ENCODE assay signal across 12 cellular contexts in the genomic region with DNA sequence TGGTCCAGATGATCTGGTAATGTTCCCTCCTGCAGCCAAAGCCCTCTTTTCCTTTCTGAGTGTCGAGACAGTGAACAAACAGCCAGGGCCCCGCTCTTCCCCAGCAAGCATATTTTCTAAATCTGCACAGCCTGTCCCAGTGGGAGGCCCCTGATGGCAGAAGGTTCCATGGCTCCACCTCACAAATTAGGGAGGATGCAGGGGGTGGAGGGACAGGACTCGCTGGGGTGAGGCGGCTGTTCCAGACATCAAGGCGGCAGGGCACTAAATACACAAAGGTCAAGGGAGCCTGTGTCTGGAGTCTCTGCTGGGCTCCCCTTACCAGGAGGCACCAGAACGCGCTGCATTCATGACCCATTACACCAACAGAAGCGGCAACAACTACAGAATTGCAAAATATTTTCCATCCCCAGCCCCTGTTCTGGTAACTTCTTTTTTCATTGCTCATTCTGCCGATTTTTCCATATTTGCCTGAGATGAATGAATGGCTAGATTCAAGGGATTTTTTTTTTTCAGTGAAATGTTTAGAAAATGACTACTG. TPM values are rescaled to one million over a fixed set of nuclear protein-coding genes. Genes with fewer than 3 reads are reported as not detected.
DNase-seq lines count a peak whose midpoint lies in the region; ATAC-seq and TF ChIP-seq lines count a peak whose summit lies in the region.
"Had no signal": no experiment of that assay in that cellular context is flagged by ENCODE, and none has a peak within 500 bp of the region (broad histone marks: within the 10 kb centered on the region; RNA-seq: fewer than 3 reads in every experiment).

No MANE protein-coding gene starts in this region.

- H3K27me3 ChIP-seq in GM23338 (ENCODE audit: insufficient read depth) = no peaks in the 10 kb centered on the region
- peaks cover 34% of the 10 kb centered on the region for H3K27me3 ChIP-seq in HAP-1 (ENCODE audit: low read depth)

- H3K9me2 ChIP-seq in GM23338 (ENCODE audit: insufficient read depth) = no peaks in the 10 kb centered on the region

- H3K36me3 ChIP-seq in GM23338 (ENCODE audit: insufficient read depth) (no peaks in the 10 kb centered on the region), SK-N-MC (ENCODE audit: insufficient read depth, low read length) (no peaks in the 10 kb centered on the region), HAP-1 (replicated peaks) (no peaks in the 10 kb centered on the region)

- no peak overlapping the region for H3K9ac ChIP-seq in SK-N-MC (ENCODE audit: insufficient read length)
- H3K9ac ChIP-seq: parathyroid adenoma had no signal

- H3K4me1 Mint-ChIP-seq in GM23338 = peaks cover 15% of the 10 kb centered on the region
- H3K4me1 Mint-ChIP-seq: central memory CD8-positive, alpha-beta T cell had no signal

- no peaks in the 10 kb centered on the region for H4K20me1 ChIP-seq in GM23338 (replicated peaks; ENCODE audit: insufficient read depth)

- no peak for TF ChIP-seq CTCF in GM23338 (conservative IDR thresholded peaks at IDR 0.05; ENCODE audit: low read depth in 2 of 2)

- DNase-seq in GM23338 (ENCODE audit: low spot score) (peak; percentile 24), SK-N-MC (ENCODE audit: low read depth, low spot score) (no peak), islet precursor cell (peak; percentile 92), stromal cell of bone marrow (ENCODE audit: low read depth) (peak; percentile 33), dedifferentiated amniotic fluid mesenchymal stem cell (ENCODE audit: extremely low spot score) (no peak), AG08396 (ENCODE audit: low spot score) (no peak), superior temporal gyrus (ENCODE audit: extremely low spot score) (no peak), HAP-1 (ENCODE audit: low spot score in 2 of 2) (no peak)
- DNase-seq: activated T-cell treated with anti-CD3 and anti-CD28 coated beads, Interleukin-2, amount 50 U/mL, for 48 hours; hypothalamus had no signal

- no peak overlapping the region for H3K4me2 ChIP-seq in GM23338

- H3K4me1 ChIP-seq in GM23338 (ENCODE audit: insufficient read depth) (peaks cover 13% of the 10 kb centered on the region), HAP-1 (no peaks in the 10 kb centered on the region)
- H3K4me1 ChIP-seq: parathyroid adenoma had no signal

- H3K9me3 ChIP-seq in SK-N-MC (ENCODE audit: low read depth, low read length) (no peaks in the 10 kb centered on the region), HAP-1 (no peaks in the 10 kb centered on the region)

- no peak overlapping the region for H3K27ac ChIP-seq in GM23338 (ENCODE audit: low read depth)
- H3K27ac ChIP-seq in SK-N-MC = no peak overlapping the region; the same call in 1 of the 2 replicates
- H3K27ac ChIP-seq: parathyroid adenoma had no signal

- peaks cover 8% of the 10 kb centered on the region for H3K27me3 Mint-ChIP-seq in GM23338 (ENCODE audit: insufficient read depth, low read depth, poor library complexity)

- H2AFZ ChIP-seq in GM23338 = peak overlapping the region; percentile 81
- H2AFZ ChIP-seq: parathyroid adenoma had no signal

- H3K9me3 Mint-ChIP-seq in GM23338 = peaks cover 16% of the 10 kb centered on the region
- H3K9me3 Mint-ChIP-seq: central memory CD8-positive, alpha-beta T cell had no signal

- peaks cover 7% of the 10 kb centered on the region; the same call in 1 of the 3 replicates for H3K36me3 Mint-ChIP-seq in GM23338 (ENCODE audit: low read depth)

- no peak overlapping the region for H3K27ac Mint-ChIP-seq in GM23338

- H3K4me3 Mint-ChIP-seq in GM23338 = no peak overlapping the region
- H3K4me3 Mint-ChIP-seq: central memory CD8-positive, alpha-beta T cell had no signal

- no peaks in the 10 kb centered on the region for H3F3A ChIP-seq in GM23338 (replicated peaks; ENCODE audit: low read depth)

- H3K4me3 ChIP-seq in GM23338 (no peak overlapping the region), SK-N-MC (peak overlapping the region; percentile 26; the same call in 1 of the 2 replicates), HAP-1 (no peak overlapping the region)

- H3K79me2 ChIP-seq in GM23338 (replicated peaks; ENCODE audit: insufficient read depth) = no peaks in the 10 kb centered on the region
- H3K79me2 ChIP-seq: parathyroid adenoma had no signal

- ATAC-seq in GM23338 = peak; percentile 44; the same call in 2 of the 3 replicates

- in situ Hi-C loops in HAP-1 (cut with MboI; ENCODE audit: low sequenced_read_pairs) = no loop called here

TF ChIP-seq in GM23338, 12 proteins besides CTCF, POLR2A, EP300 and RAD21 (continues in another document):
- TF ChIP-seq, protein P1, sequence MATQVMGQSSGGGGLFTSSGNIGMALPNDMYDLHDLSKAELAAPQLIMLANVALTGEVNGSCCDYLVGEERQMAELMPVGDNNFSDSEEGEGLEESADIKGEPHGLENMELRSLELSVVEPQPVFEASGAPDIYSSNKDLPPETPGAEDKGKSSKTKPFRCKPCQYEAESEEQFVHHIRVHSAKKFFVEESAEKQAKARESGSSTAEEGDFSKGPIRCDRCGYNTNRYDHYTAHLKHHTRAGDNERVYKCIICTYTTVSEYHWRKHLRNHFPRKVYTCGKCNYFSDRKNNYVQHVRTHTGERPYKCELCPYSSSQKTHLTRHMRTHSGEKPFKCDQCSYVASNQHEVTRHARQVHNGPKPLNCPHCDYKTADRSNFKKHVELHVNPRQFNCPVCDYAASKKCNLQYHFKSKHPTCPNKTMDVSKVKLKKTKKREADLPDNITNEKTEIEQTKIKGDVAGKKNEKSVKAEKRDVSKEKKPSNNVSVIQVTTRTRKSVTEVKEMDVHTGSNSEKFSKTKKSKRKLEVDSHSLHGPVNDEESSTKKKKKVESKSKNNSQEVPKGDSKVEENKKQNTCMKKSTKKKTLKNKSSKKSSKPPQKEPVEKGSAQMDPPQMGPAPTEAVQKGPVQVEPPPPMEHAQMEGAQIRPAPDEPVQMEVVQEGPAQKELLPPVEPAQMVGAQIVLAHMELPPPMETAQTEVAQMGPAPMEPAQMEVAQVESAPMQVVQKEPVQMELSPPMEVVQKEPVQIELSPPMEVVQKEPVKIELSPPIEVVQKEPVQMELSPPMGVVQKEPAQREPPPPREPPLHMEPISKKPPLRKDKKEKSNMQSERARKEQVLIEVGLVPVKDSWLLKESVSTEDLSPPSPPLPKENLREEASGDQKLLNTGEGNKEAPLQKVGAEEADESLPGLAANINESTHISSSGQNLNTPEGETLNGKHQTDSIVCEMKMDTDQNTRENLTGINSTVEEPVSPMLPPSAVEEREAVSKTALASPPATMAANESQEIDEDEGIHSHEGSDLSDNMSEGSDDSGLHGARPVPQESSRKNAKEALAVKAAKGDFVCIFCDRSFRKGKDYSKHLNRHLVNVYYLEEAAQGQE (IDR thresholded peaks at IDR 0.05; ENCODE audit: unreplicated experiment) = no peak
- no peak for TF ChIP-seq NANOG (IDR thresholded peaks at IDR 0.05; ENCODE audit: borderline replicate concordance)
- TF ChIP-seq POLR2AphosphoS5 (IDR thresholded peaks at IDR 0.05; ENCODE audit: low read depth) = no peak
- TF ChIP-seq ZNF331 (CRISPR knock-in tag; IDR thresholded peaks at IDR 0.05; ENCODE audit: low read depth) = no peak
- no peak for TF ChIP-seq JUNB (IDR thresholded peaks at IDR 0.05; ENCODE audit: unreplicated experiment)
- no peak for TF ChIP-seq EZH2 (IDR thresholded peaks at IDR 0.05; ENCODE audit: low read depth, unreplicated experiment)
- no peak for TF ChIP-seq STAT1 (IDR thresholded peaks at IDR 0.05; ENCODE audit: unreplicated experiment)
- TF ChIP-seq, protein P2, sequence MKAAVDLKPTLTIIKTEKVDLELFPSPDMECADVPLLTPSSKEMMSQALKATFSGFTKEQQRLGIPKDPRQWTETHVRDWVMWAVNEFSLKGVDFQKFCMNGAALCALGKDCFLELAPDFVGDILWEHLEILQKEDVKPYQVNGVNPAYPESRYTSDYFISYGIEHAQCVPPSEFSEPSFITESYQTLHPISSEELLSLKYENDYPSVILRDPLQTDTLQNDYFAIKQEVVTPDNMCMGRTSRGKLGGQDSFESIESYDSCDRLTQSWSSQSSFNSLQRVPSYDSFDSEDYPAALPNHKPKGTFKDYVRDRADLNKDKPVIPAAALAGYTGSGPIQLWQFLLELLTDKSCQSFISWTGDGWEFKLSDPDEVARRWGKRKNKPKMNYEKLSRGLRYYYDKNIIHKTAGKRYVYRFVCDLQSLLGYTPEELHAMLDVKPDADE (IDR thresholded peaks at IDR 0.05) = no peak

RNA-seq across cellular contexts. Expression of a gene that starts 27.0 kb away (rescaled TPM):
- 0.03 and 0.08 TPM in 2 replicates for total RNA-seq in GM23338 (2014; rRNA removed; shearing (Covaris generic))
- 0.03 and 0.12 TPM in 2 replicates for polyA plus RNA-seq in GM23338 (2016; fragmentation: Nextera tagmentation; extraction: Ambion mirVana)

RNA-seq across cellular contexts. Expression of a gene that starts 45.4 kb away (rescaled TPM):
- 1.0 TPM in 1 of 2 replicates, not detected in the other for total RNA-seq in GM23338 (2014; rRNA removed; shearing (Covaris generic))
- polyA plus RNA-seq in GM23338 (2016; fragmentation: Nextera tagmentation; extraction: Ambion mirVana) = 0.26 and 0.50 TPM in 2 replicates

Comparison
In these comparisons a context has a peak if more than half of its experiments do, and no peak if none do; other contexts are left out.
1. DNase-seq: peak in GM23338 (single experiment), islet precursor cell (single experiment) and stromal cell of bone marrow (single experiment); none in SK-N-MC (single experiment), dedifferentiated amniotic fluid mesenchymal stem cell (single experiment), AG08396 (single experiment), superior temporal gyrus (single experiment) and HAP-1 (0 of 2).